ENCODE assay signal across 35 cellular contexts in the genomic region with DNA sequence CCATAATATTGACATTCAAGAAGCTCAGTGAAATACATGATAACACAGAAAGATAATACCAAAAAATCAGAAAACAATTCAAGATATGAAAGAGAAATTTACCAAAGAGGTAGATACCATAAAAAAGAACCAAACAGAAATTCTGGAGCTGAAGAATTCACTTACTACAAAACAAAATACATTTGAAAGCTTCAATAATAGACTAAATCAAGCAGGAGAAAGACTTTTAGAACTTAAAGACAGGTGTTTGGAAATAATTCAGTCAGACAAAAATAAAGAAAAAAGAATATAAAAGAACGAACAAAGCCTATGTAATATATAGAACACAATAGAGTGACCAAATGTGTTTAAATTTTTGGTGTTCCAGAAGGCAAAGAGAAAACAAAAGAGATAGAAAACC.
"Had no signal": no experiment of that assay in that cellular context is flagged by ENCODE, and none has a peak within 500 bp of the region (broad histone marks: within the 10 kb centered on the region; RNA-seq: fewer than 3 reads in every experiment).

No MANE protein-coding gene starts in this region.

- H3K36me3 ChIP-seq: MG63 had no signal

- H3K4me3 ChIP-seq: MG63 had no signal

- H3K9ac ChIP-seq: KMS-11 had no signal

- H3K4me2 ChIP-seq: KMS-11 had no signal

- DNase-seq: Karpas-422, Kasumi-1, MG63, MM.1S, MV-4-11, NCI-H1048, NCI-H1092, NCI-H1092 treated with DMSO at 0.1 percent for 48 hours, NCI-H1105, NCI-H1105 treated with DMSO at 0.1 percent for 48 hours, NCI-H1417, NCI-H1417 treated with DMSO at 0.1 percent for 48 hours, NCI-H1436, NCI-H1436 treated with DMSO at 0.1 percent for 48 hours, NCI-H146, NCI-H1694, NCI-H1694 treated with DMSO at 0.1 percent for 48 hours, NCI-H187, NCI-H187 treated with DMSO at 0.1 percent for 48 hours, NCI-H1930, NCI-H2029, NCI-H2029 treated with DMSO at 0.1 percent for 48 hours, NCI-H2081, NCI-H2081 treated with DMSO at 0.1 percent for 48 hours, NCI-H2107, NCI-H2171, NCI-H2171 treated with DMSO at 0.1 percent for 48 hours, NCI-H2227 treated with DMSO at 0.1 percent for 48 hours, NCI-H226, NCI-H345, NCI-H446, NCI-H446 treated with DMSO at 0.1 percent for 48 hours, NCI-H510A, NCI-H510A treated with DMSO at 0.1 percent for 48 hours had no signal

- H3K27ac ChIP-seq: KMS-11 had no signal

- H3K27me3 ChIP-seq: MG63 had no signal

- H3K9me3 ChIP-seq: MG63 had no signal
